Comparison of ENCODE assay signal across 19 cellular contexts in genomic region chr4:136136566-136136965, GRCh38.
DNase-seq lines count a peak whose midpoint lies in the region; ATAC-seq and TF ChIP-seq lines count a peak whose summit lies in the region.
"Had no signal": no experiment of that assay in that cellular context is flagged by ENCODE, and none has a peak within 500 bp of the region (broad histone marks: within the 10 kb centered on the region; RNA-seq: fewer than 3 reads in every experiment).

No MANE protein-coding gene starts in this region.

- DNase-seq in BE2C (peak; percentile 9), IMR-90 (no peak), NCI-H2171 (lab: John Stamatoyannopoulos, UW) (peak; percentile 66), NCI-H69 (lab: John Stamatoyannopoulos, UW) (peak; percentile 52), NCI-H2029 treated with DMSO at 0.1 percent for 48 hours (lab: John Stamatoyannopoulos, UW) (no peak), RKO (ENCODE audit: low spot score) (no peak), brain microvascular endothelial cell (no peak), mesendoderm (no peak)
- DNase-seq: Caco-2; CD4-positive, CD25-positive, alpha-beta regulatory T cell; CD8-positive, alpha-beta T cell; DMS53; DMS79 treated with DMSO at 0.1 percent for 48 hours; GF-D8; GOT3; HFFc6 had no signal

- no peak overlapping the region for H3K4ac ChIP-seq in IMR-90 (ENCODE audit: low read depth, low read length)
- no peak overlapping the region for H3K4ac ChIP-seq in mesendoderm (ENCODE audit: low read depth, low read length)

- no peak overlapping the region for H3K18ac ChIP-seq in IMR-90 (ENCODE audit: low read depth, low read length)
- no peak overlapping the region for H3K18ac ChIP-seq in mesendoderm (ENCODE audit: low read length)

- BruUV-seq in IMR-90 (replicated peaks; lab: Mats Ljungman, UMichigan): no TSS peak

- no peaks in the 10 kb centered on the region for H3K79me1 ChIP-seq in IMR-90 (ENCODE audit: low read depth in 1 of 2, low read length in 2 of 2)
- no peaks in the 10 kb centered on the region for H3K79me1 ChIP-seq in mesendoderm (ENCODE audit: low read length)

- H3K27me3 ChIP-seq in BE2C: no peaks in the 10 kb centered on the region
- H3K27me3 ChIP-seq in IMR-90 (ENCODE audit: control insufficient read depth, insufficient read depth, low read length): no peaks in the 10 kb centered on the region
- no peaks in the 10 kb centered on the region for H3K27me3 ChIP-seq in brain microvascular endothelial cell (replicated peaks)
- H3K27me3 ChIP-seq in mesendoderm (ENCODE audit: insufficient read depth, low read length, poor library complexity): no peaks in the 10 kb centered on the region
- H3K27me3 ChIP-seq: BLaER1 had no signal

- no peak overlapping the region for H3K23ac ChIP-seq in IMR-90 (ENCODE audit: low read depth, low read length)
- no peak overlapping the region for H3K23ac ChIP-seq in mesendoderm (ENCODE audit: low read length)

- TF ChIP-seq POLR2A in IMR-90 (IDR thresholded peaks at IDR 0.05; ENCODE audit: low read depth, low read length): no peak

- H4K8ac ChIP-seq in IMR-90 (ENCODE audit: low read depth in 2 of 2, low read length in 2 of 2) (no peak overlapping the region), mesendoderm (ENCODE audit: low read depth, low read length) (no peak overlapping the region)

- POLR2A ChIA-PET in IMR-90 (lab: Charles Lee; ENCODE audit: unreplicated experiment): no interaction called here

- in situ Hi-C loops in IMR-90 (cut with MboI; ENCODE audit: low sequenced_read_pairs) (no loop called here), brain microvascular endothelial cell (cut with HindIII; ENCODE audit: low pct_ligation_motif_present, low sequenced_read_pairs) (no loop called here)

- H3K27ac ChIP-seq in IMR-90 (ENCODE audit: insufficient read depth, low read length) (no peak overlapping the region), brain microvascular endothelial cell (no peak overlapping the region), mesendoderm (ENCODE audit: low read depth, low read length) (no peak overlapping the region)
- H3K27ac ChIP-seq: BLaER1, C4-2B had no signal

- H3K36me3 ChIP-seq in BE2C: no peaks in the 10 kb centered on the region
- no peaks in the 10 kb centered on the region for H3K36me3 ChIP-seq in IMR-90 (ENCODE audit: control insufficient read depth, insufficient read depth, low read length)
- H3K36me3 ChIP-seq in brain microvascular endothelial cell (replicated peaks): no peaks in the 10 kb centered on the region
- H3K36me3 ChIP-seq in mesendoderm (ENCODE audit: control insufficient read depth, insufficient read depth, low read length): no peaks in the 10 kb centered on the region
- H3K36me3 ChIP-seq: BLaER1, HAP-1 had no signal

- H3K9ac ChIP-seq in IMR-90 (ENCODE audit: low read depth, low read length) (no peak overlapping the region), mesendoderm (ENCODE audit: low read length) (no peak overlapping the region)
- H3K9ac ChIP-seq: BLaER1 had no signal

- no peak overlapping the region for H3K14ac ChIP-seq in IMR-90 (replicated peaks; ENCODE audit: low read depth, low read length)

- no peaks in the 10 kb centered on the region for H3K9me1 ChIP-seq in IMR-90 (ENCODE audit: insufficient read depth, low read length)

- H3K4me1 ChIP-seq in BE2C (no peaks in the 10 kb centered on the region), IMR-90 (ENCODE audit: control insufficient read depth, insufficient read depth, low read length) (no peaks in the 10 kb centered on the region), mesendoderm (ENCODE audit: control insufficient read depth, low read depth, low read length) (no peaks in the 10 kb centered on the region)
- H3K4me1 ChIP-seq: Caco-2, HAP-1 had no signal

- H3K4me2 ChIP-seq in IMR-90 (ENCODE audit: low read depth, low read length) (no peak overlapping the region), mesendoderm (ENCODE audit: low read length) (no peak overlapping the region)
- H3K4me2 ChIP-seq: BLaER1 had no signal

- no peak overlapping the region for H2BK120ac ChIP-seq in IMR-90 (ENCODE audit: low read depth, low read length)
- H2BK120ac ChIP-seq in mesendoderm (ENCODE audit: low read depth, low read length): no peak overlapping the region

- H2AK5ac ChIP-seq in IMR-90 (ENCODE audit: low read depth, low read length): no peak overlapping the region
- no peak overlapping the region for H2AK5ac ChIP-seq in mesendoderm (ENCODE audit: low read length)

- CTCF ChIA-PET in IMR-90 (lab: Yijun Ruan, JAX): no interaction called here

- no peak for TF ChIP-seq RAD21 in IMR-90 (IDR thresholded peaks at IDR 0.05; ENCODE audit: low read length)

- intact Hi-C loops in IMR-90 (cut with micrococcal nuclease): no loop called here

- H4K20me1 ChIP-seq in IMR-90 (ENCODE audit: insufficient read depth, low read length): no peaks in the 10 kb centered on the region
- H4K20me1 ChIP-seq: BLaER1 had no signal

- ATAC-seq in IMR-90 (ENCODE audit: low read depth): no peak
- ATAC-seq: CD8-positive, alpha-beta T cell had no signal

- H2BK15ac ChIP-seq in IMR-90 (ENCODE audit: low read depth, low read length) (no peak overlapping the region), mesendoderm (replicated peaks; ENCODE audit: low read depth) (no peak overlapping the region)

- no peaks in the 10 kb centered on the region for H3K9me3 ChIP-seq in BE2C
- no peaks in the 10 kb centered on the region for H3K9me3 ChIP-seq in IMR-90 (ENCODE audit: control insufficient read depth, insufficient read depth, low read length)
- H3K9me3 ChIP-seq: BLaER1, Caco-2, HAP-1 had no signal

- H3K56ac ChIP-seq in IMR-90 (ENCODE audit: extremely low read depth, insufficient read depth, low read length) (no peak overlapping the region), mesendoderm (ENCODE audit: low read length) (no peak overlapping the region)

- WGBS in IMR-90 (ENCODE audit: extremely low coverage in 2 of 2, insufficient read length in 1 of 2), 2 experiments: no CpG with 5 or more reads among the region's 3 CpGs
- no CpG with 5 or more reads among the region's 3 CpGs for WGBS in mesendoderm (ENCODE audit: extremely low coverage, insufficient coverage, low lambda C conversion rate)

- dilution Hi-C loops in IMR-90 (cut with HindIII; ENCODE audit: low sequenced_read_pairs, unreplicated experiment): no loop called here

- no peak overlapping the region for H3K4me3 ChIP-seq in BE2C (ENCODE audit: low read depth, low read length)
- H3K4me3 ChIP-seq in IMR-90 (ENCODE audit: insufficient read depth, low read depth, low read length): no peak overlapping the region
- no peak overlapping the region for H3K4me3 ChIP-seq in brain microvascular endothelial cell (ENCODE audit: low read depth, low read length)
- no peak overlapping the region for H3K4me3 ChIP-seq in mesendoderm (ENCODE audit: low read length)
- H3K4me3 ChIP-seq: BLaER1, HAP-1 had no signal

- H4K91ac ChIP-seq in IMR-90 (ENCODE audit: insufficient read depth, low read depth, low read length): no peak overlapping the region

- H2BK5ac ChIP-seq in IMR-90 (ENCODE audit: low read depth, low read length, poor library complexity, severe bottlenecking): no peak overlapping the region
- no peak overlapping the region for H2BK5ac ChIP-seq in mesendoderm (ENCODE audit: low read length)

- H4K5ac ChIP-seq in IMR-90 (ENCODE audit: low read depth, low read length) (no peak overlapping the region), mesendoderm (ENCODE audit: low read length) (no peak overlapping the region)

- no peak overlapping the region for H2BK20ac ChIP-seq in IMR-90 (ENCODE audit: low read depth, low read length)

- H2AFZ ChIP-seq in IMR-90 (replicated peaks; ENCODE audit: low read length, poor library complexity): no peak overlapping the region

- TF ChIP-seq CTCF in BE2C (IDR thresholded peaks at IDR 0.05; ENCODE audit: low read depth, low read length) (no peak), IMR-90 (conservative IDR thresholded peaks at IDR 0.05; ENCODE audit: low read depth, low read length) (no peak), brain microvascular endothelial cell (IDR thresholded peaks at IDR 0.05; ENCODE audit: low read depth, low read length, missing control alignments) (no peak)

- H2AK9ac ChIP-seq in IMR-90 (replicated peaks; ENCODE audit: low read depth, low read length, poor library complexity): no peak overlapping the region

- H3K79me2 ChIP-seq in mesendoderm (ENCODE audit: control insufficient read depth, insufficient read depth, low read length): no peaks in the 10 kb centered on the region

TF ChIP-seq in IMR-90, 13 proteins besides CTCF, POLR2A, EP300 and RAD21:
- no peak for TF ChIP-seq BHLHE40 (IDR thresholded peaks at IDR 0.05; ENCODE audit: low read depth, low read length)
- peak; percentile 48 for TF ChIP-seq MAFK (IDR thresholded peaks at IDR 0.05; ENCODE audit: low read depth, low read length)

Comparison
In these comparisons a context has a peak if more than half of its experiments do, and no peak if none do; other contexts are left out.
1. DNase-seq: peak in BE2C (single experiment), NCI-H2171 (single experiment) and NCI-H69 (single experiment); none in IMR-90 (single experiment), NCI-H2029 treated with DMSO at 0.1 percent for 48 hours (single experiment), RKO (single experiment), brain microvascular endothelial cell (single experiment) and mesendoderm (single experiment).